ENCODE assay signal across 8 cellular contexts in genomic region chr12:94173660-94174265, GRCh38. TPM values are rescaled to one million over a fixed set of nuclear protein-coding genes. Genes with fewer than 3 reads are reported as not detected.
DNase-seq lines count a peak whose midpoint lies in the region; ATAC-seq and TF ChIP-seq lines count a peak whose summit lies in the region.

No MANE protein-coding gene starts in this region.

- H3K9me3 Mint-ChIP-seq in CD8-positive, alpha-beta memory T cell: peaks cover 0 to 7% (median 2%) of the 10 kb centered on the region in 5 donors
- peaks cover 19% of the 10 kb centered on the region for H3K9me3 Mint-ChIP-seq in dendritic cell treated with granulocyte-macrophage colony-stimulating factor and Interleukin-4, amounts not matched to agents 40 ng/mL and 50 ng/mL, for 4 days

- no peaks in the 10 kb centered on the region for H3K36me3 ChIP-seq in CD8-positive, alpha-beta memory T cell (ENCODE audit: insufficient read depth, low read length)

- peak overlapping the region in 6 of 7 donors; percentile 25 to 66 (median 34) for H3K4me3 Mint-ChIP-seq in CD8-positive, alpha-beta memory T cell
- no peak overlapping the region for H3K4me3 Mint-ChIP-seq in dendritic cell treated with granulocyte-macrophage colony-stimulating factor and Interleukin-4, amounts not matched to agents 40 ng/mL and 50 ng/mL, for 4 days

- DNase-seq in CD8-positive, alpha-beta memory T cell: peak in 1 of 5 donors; percentile 3
- DNase-seq in RWPE1 (ENCODE audit: low spot score) (no peak), NCI-H1105 treated with DMSO at 0.1 percent for 48 hours (lab: John Stamatoyannopoulos, UW) (no peak), NCI-H446 (lab: John Stamatoyannopoulos, UW) (no peak), NCI-H345 treated with DMSO at 0.1 percent for 48 hours (lab: John Stamatoyannopoulos, UW; ENCODE audit: unreplicated experiment) (no peak)

- TF ChIP-seq CTCF in RWPE1 (conservative IDR thresholded peaks at IDR 0.05; ENCODE audit: low read depth): no peak

- CTCF ChIA-PET in CD8-positive, alpha-beta memory T cell (lab: Charles Lee): no interaction called here
- CTCF ChIA-PET in RWPE1 (lab: Yijun Ruan, JAX): no interaction called here

- H3K36me3 Mint-ChIP-seq in CD8-positive, alpha-beta memory T cell: peaks cover 8 to 19% (median 18%) of the 10 kb centered on the region in 3 donors
- peaks cover 17% of the 10 kb centered on the region for H3K36me3 Mint-ChIP-seq in dendritic cell treated with granulocyte-macrophage colony-stimulating factor and Interleukin-4, amounts not matched to agents 40 ng/mL and 50 ng/mL, for 4 days (ENCODE audit: low read depth)

- H3K4me3 ChIP-seq in CD8-positive, alpha-beta memory T cell (ENCODE audit: low read length): no peak overlapping the region

- H3K27ac Mint-ChIP-seq in CD8-positive, alpha-beta memory T cell: peak overlapping the region in 4 of 8 donors; percentile 12 to 66 (median 43)
- H3K27ac Mint-ChIP-seq in dendritic cell treated with granulocyte-macrophage colony-stimulating factor and Interleukin-4, amounts not matched to agents 40 ng/mL and 50 ng/mL, for 4 days: peak overlapping the region; percentile 77

- peaks cover 39% of the 10 kb centered on the region for H3K4me1 ChIP-seq in CD8-positive, alpha-beta memory T cell (ENCODE audit: insufficient read depth, low read length)

- peaks cover 6% of the 10 kb centered on the region for H3K9me3 ChIP-seq in CD8-positive, alpha-beta memory T cell (ENCODE audit: low read length)

- POLR2A ChIA-PET in CD8-positive, alpha-beta memory T cell (lab: Charles Lee): no interaction called here
- POLR2A ChIA-PET in RWPE1 (lab: Yijun Ruan, JAX; ENCODE audit: low non-redundant PET): no interaction called here

- no peaks in the 10 kb centered on the region for H3K27me3 Mint-ChIP-seq in CD8-positive, alpha-beta memory T cell
- H3K27me3 Mint-ChIP-seq in dendritic cell treated with granulocyte-macrophage colony-stimulating factor and Interleukin-4, amounts not matched to agents 40 ng/mL and 50 ng/mL, for 4 days: no peaks in the 10 kb centered on the region

- peaks cover 43 to 51% (median 51%) of the 10 kb centered on the region in 3 donors for H3K4me1 Mint-ChIP-seq in CD8-positive, alpha-beta memory T cell
- peaks cover 57% of the 10 kb centered on the region for H3K4me1 Mint-ChIP-seq in dendritic cell treated with granulocyte-macrophage colony-stimulating factor and Interleukin-4, amounts not matched to agents 40 ng/mL and 50 ng/mL, for 4 days (ENCODE audit: low read depth)

- intact Hi-C loops in dendritic cell treated with granulocyte-macrophage colony-stimulating factor and Interleukin-4, amounts not matched to agents 40 ng/mL and 50 ng/mL, for 4 days (cut with micrococcal nuclease): no loop called here

- no peak overlapping the region for H3K27ac ChIP-seq in CD8-positive, alpha-beta memory T cell (ENCODE audit: low read depth, low read length)
- H3K27ac ChIP-seq in RWPE1: no peak overlapping the region

- ATAC-seq in GM19395 (IDR thresholded peaks at IDR 0.05; ENCODE audit: unreplicated experiment) (peak; percentile 76), HG03159 (IDR thresholded peaks at IDR 0.05; ENCODE audit: unreplicated experiment) (peak; percentile 69)

- no peaks in the 10 kb centered on the region for H3K27me3 ChIP-seq in CD8-positive, alpha-beta memory T cell (ENCODE audit: insufficient read depth, low read length, poor library complexity, severe bottlenecking)

RNA-seq across cellular contexts. Expression of gene PLXNC1, which starts 25.4 kb away (rescaled TPM):
- total RNA-seq in CD8-positive, alpha-beta memory T cell: 1 to 10 TPM; 5.0 to 5.6 TPM
- polyA plus RNA-seq in CD8-positive, alpha-beta memory T cell: 8.1 TPM
